8 cellular contexts compared by ENCODE assay signal in the genomic region with DNA sequence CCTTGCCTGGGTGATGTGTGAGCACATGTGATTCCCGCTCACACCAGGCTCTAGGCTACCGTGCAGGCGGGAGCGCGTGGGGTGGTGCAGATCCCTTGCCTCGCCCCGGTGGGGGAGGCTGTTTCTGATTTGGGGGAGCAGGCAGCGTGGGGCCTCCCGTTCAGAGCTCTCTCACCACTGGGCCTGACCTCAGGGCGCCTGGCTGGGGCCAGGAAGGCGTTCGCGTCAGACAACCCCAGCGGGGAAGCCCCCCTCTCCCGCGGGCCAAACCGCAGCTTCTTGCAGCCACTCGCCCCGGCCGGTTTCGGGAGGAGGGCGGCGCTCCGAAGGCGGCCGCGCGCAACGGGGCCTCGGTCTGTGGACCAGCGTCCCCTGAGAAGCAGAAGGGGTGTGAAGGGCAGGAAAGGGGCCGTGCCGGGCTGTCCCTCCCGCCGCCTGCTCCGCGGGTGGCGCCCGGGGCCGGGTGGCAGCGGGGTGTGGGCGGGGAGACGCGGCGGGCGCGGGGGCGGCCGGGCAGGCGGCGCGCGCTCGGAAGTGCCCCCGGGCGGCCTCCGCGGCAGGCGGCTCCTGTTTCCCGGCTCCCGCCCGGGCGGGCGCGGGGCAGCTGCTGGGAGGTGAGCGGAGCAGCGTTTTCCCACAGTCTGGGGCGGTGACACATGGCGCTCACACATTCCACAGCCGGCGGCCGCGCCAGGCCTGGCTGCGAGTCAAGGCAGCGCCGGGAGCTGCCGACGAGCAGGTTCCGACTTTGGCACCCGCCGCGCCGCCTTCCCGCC.
A peak's percentile ranks its signal among the peaks of the same experiment; 100 is the strongest.
DNase-seq lines count a peak whose midpoint lies in the region; ATAC-seq and TF ChIP-seq lines count a peak whose summit lies in the region.

No MANE protein-coding gene starts in this region.

- peak overlapping the region; percentile 79 for H3K27ac ChIP-seq in Panc1 (ENCODE audit: low read length)
- H3K27ac ChIP-seq in gastroesophageal sphincter, result peak overlapping the region in 3 of 4 donors; percentile 85 to 89 (median 86)
- H3K27ac ChIP-seq in suprapubic skin, result peak overlapping the region; percentile 88

- TF ChIP-seq EP300 in gastroesophageal sphincter (IDR thresholded peaks at IDR 0.05), result no peak
- TF ChIP-seq EP300 in suprapubic skin (IDR thresholded peaks at IDR 0.05), result no peak

- ATAC-seq in GM21381 (IDR thresholded peaks at IDR 0.05; ENCODE audit: unreplicated experiment) (peak; percentile 93), Panc1 (peak; percentile 84), gastroesophageal sphincter (peak; percentile 92)

- CTCF ChIA-PET in Panc1 (lab: Charles Lee), result no interaction called here

- intact Hi-C loops in Panc1 (cut with micrococcal nuclease; ENCODE audit: unreplicated experiment), result loop anchor here (5.0 kb wide), 1 partner anchor 289 kb away; no protein-coding TSS in a partner anchor

- in situ Hi-C loops in Panc1 (cut with HindIII; ENCODE audit: low pct_unique_long_range_greater_than_20kb, low sequenced_read_pairs), result no loop called here

- no CpG with 5 or more reads among the region's 84 CpGs for WGBS in gastroesophageal sphincter (ENCODE audit: low coverage in 1 of 2), 2 donors
- 0% methylated on average over 62 of the region's 84 CpGs for WGBS in suprapubic skin

- TF ChIP-seq POLR2A in gastroesophageal sphincter (IDR thresholded peaks at IDR 0.05) (peak in 1 of 2 donors; percentile 28), suprapubic skin (IDR thresholded peaks at IDR 0.05) (no peak)

- H3K36me3 ChIP-seq in Panc1 (ENCODE audit: control insufficient read depth, insufficient read depth, low read length), result no peaks in the 10 kb centered on the region
- no peaks in the 10 kb centered on the region for H3K36me3 ChIP-seq in gastroesophageal sphincter
- H3K36me3 ChIP-seq in suprapubic skin, result no peaks in the 10 kb centered on the region

- H3K4me3 ChIP-seq in Panc1 (ENCODE audit: low read depth in 2 of 2, low read length in 2 of 2) (peak overlapping the region; percentile 48 to 60), gastroesophageal sphincter (peak overlapping the region; percentile 33 to 64), suprapubic skin (peak overlapping the region; percentile 55)

- TF ChIP-seq CTCF in Panc1 (IDR thresholded peaks at IDR 0.05) (peak; percentile 8; the same call in 1 of the 2 replicates), gastroesophageal sphincter (IDR thresholded peaks at IDR 0.05) (peak in 2 of 4 experiments; percentile 12 to 35), suprapubic skin (IDR thresholded peaks at IDR 0.05) (no peak)

- BruUV-seq in Panc1 (replicated peaks; lab: Mats Ljungman, UMichigan), result no TSS peak

- DNase-seq in DMS153 (lab: John Stamatoyannopoulos, UW) (peak; percentile 62), HT-29 (ENCODE audit: low spot score) (peak; percentile 93), Panc1 (ENCODE audit: low read depth, low spot score) (no peak), activated gamma-delta T cell treated with Interleukin-2 at 50 U/mL for 16 hours (peak; percentile 47), non-pigmented ciliary epithelial cell (ENCODE audit: low read depth) (peak; percentile 67), suprapubic skin (ENCODE audit: low spot score in 2 of 2) (peak; percentile 89 to 90)

- H3K4me1 ChIP-seq in Panc1 (ENCODE audit: control insufficient read depth, insufficient read depth, low read length), result peaks cover 37% of the 10 kb centered on the region
- H3K4me1 ChIP-seq in gastroesophageal sphincter, result peaks cover 0 to 23% (median 3%) of the 10 kb centered on the region in 3 donors
- peaks cover 25% of the 10 kb centered on the region for H3K4me1 ChIP-seq in suprapubic skin

- H3K9me3 ChIP-seq in Panc1 (ENCODE audit: control insufficient read depth, insufficient read depth, low read depth, low read length) (no peaks in the 10 kb centered on the region), gastroesophageal sphincter (no peaks in the 10 kb centered on the region), suprapubic skin (no peaks in the 10 kb centered on the region)

- POLR2A ChIA-PET in Panc1 (lab: Charles Lee), result interaction anchor here (0.6 to 1.0 kb wide), 7 partner anchors 11 to 242 kb away, joined by 3 to 7 read pairs (median 4); no protein-coding TSS in a partner anchor

- H3K27me3 ChIP-seq in Panc1 (ENCODE audit: control insufficient read depth, insufficient read depth, low read length) (no peaks in the 10 kb centered on the region), gastroesophageal sphincter (no peaks in the 10 kb centered on the region), suprapubic skin (no peaks in the 10 kb centered on the region)
